21 cellular contexts compared by ENCODE assay signal in the genomic region with DNA sequence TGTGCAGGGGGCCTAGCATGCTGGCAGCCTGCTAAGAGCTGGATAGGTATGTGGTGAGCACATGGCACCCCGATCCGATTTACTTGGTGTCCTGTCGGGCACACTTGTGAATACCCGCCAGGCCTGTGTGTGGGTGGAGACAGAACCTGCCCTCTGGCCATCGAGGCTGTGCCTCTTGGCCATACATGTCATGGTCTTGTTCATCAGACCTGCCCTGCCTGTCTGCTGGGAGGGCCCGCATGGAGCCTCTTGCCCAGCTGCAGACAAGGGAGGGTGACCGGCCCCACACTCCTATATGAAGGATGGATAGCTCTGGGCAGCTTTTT.
"Had no signal": no experiment of that assay in that cellular context is flagged by ENCODE, and none has a peak within 500 bp of the region (broad histone marks: within the 10 kb centered on the region; RNA-seq: fewer than 3 reads in every experiment).

No MANE protein-coding gene starts in this region.

- H3K27me3 ChIP-seq: SJSA1 had no signal

- DNase-seq: IMR-90, Kasumi-1, MM.1S, NCI-H1092 treated with DMSO at 0.1 percent for 48 hours, NCI-H1436, NCI-H187, NCI-H2029, NCI-H2081 treated with DMSO at 0.1 percent for 48 hours, NCI-H2171, NCI-H226, NCI-H446, NCI-H510A, NCI-H524 treated with DMSO at 0.1 percent for 48 hours, NCI-H69, NCI-H774, Right ventricle myocardium superior, RPMI8226, SIG-M5 had no signal

- ATAC-seq: HepG2 had no signal

- H3K36me3 ChIP-seq: SJSA1 had no signal

- H3K4me3 ChIP-seq: SJSA1, SK-N-MC had no signal

- H3K9me3 ChIP-seq: SJSA1 had no signal

- H3K4me1 ChIP-seq: SJSA1 had no signal
